13 cellular contexts compared by ENCODE assay signal in genomic region chr6:72418495-72418894, GRCh38.
A peak's percentile ranks its signal among the peaks of the same experiment; 100 is the strongest.
DNase-seq lines count a peak whose midpoint lies in the region; ATAC-seq, FAIRE-seq and TF ChIP-seq lines count a peak whose summit lies in the region.
"Had no signal": no experiment of that assay in that cellular context is flagged by ENCODE, and none has a peak within 500 bp of the region (broad histone marks: within the 10 kb centered on the region; RNA-seq: fewer than 3 reads in every experiment).

No MANE protein-coding gene starts in this region.

- H3K27me3 Mint-ChIP-seq in brain = peaks cover 5% of the 10 kb centered on the region

- H3K9me3 Mint-ChIP-seq in brain = no peaks in the 10 kb centered on the region

- H3F3A ChIP-seq in PC-3 (ENCODE audit: low read length, unreplicated experiment) = no peaks in the 10 kb centered on the region

- no TSS peak for BruUV-seq in PC-3 (replicated peaks; lab: Mats Ljungman, UMichigan)

- CTCF ChIA-PET in AG04449 (lab: Yijun Ruan, JAX) = interaction anchor here (1.0 to 18.4 kb wide), 7 partner anchors 115 to 219 kb away, joined by 3 to 430 read pairs (median 5); partner anchors contain the start of gene KCNQ5
- CTCF ChIA-PET in PC-3 (lab: Charles Lee) = no interaction called here

- H3K4me3 ChIP-seq in AG04449 (ENCODE audit: low read depth, low read length) (no peak overlapping the region), keratinocyte (ENCODE audit: control insufficient read depth in 2 of 3, extremely low read depth in 1 of 3, insufficient read depth in 2 of 3, low read depth in 1 of 3, low read length in 3 of 3) (no peak overlapping the region), PC-3 (ENCODE audit: low read length) (no peak overlapping the region)

- peak; percentile 32 for FAIRE-seq in keratinocyte (lab: Jason Lieb, UNC)
- FAIRE-seq: G401.6 had no signal

- H3K9me1 ChIP-seq in keratinocyte (ENCODE audit: control insufficient read depth, extremely low read depth, insufficient read depth, low read length) = no peaks in the 10 kb centered on the region

- POLR2A ChIA-PET in AG04449 (lab: Yijun Ruan, JAX) = interaction anchor here (1.2 kb wide), 1 partner anchor 162 kb away, joined by 5 read pairs; no protein-coding TSS in a partner anchor
- POLR2A ChIA-PET in PC-3 (lab: Charles Lee; ENCODE audit: unreplicated experiment) = no interaction called here

- H3K9me2 ChIP-seq in PC-3 (replicated peaks; ENCODE audit: low read length) = no peaks in the 10 kb centered on the region

- peak overlapping the region in 4 of 5 experiments; percentile 1 to 88 (median 44) for H3K27ac Mint-ChIP-seq in brain

- H3K4me1 ChIP-seq in keratinocyte (ENCODE audit: control insufficient read depth, extremely low read depth, insufficient read depth, low read length) (peaks cover 17% of the 10 kb centered on the region), PC-3 (ENCODE audit: insufficient read depth, low read length) (peaks cover 7% of the 10 kb centered on the region)

- no peak for ATAC-seq in GM18909 (IDR thresholded peaks at IDR 0.05; ENCODE audit: poor library complexity, unreplicated experiment)
- ATAC-seq in PC-3 = no peak

- dilution Hi-C loops in keratinocyte (cut with MboI; ENCODE audit: extremely low pct_ligation_motif_present, low sequenced_read_pairs) = no loop called here

- intact Hi-C loops in PC-3 (cut with micrococcal nuclease) = no loop called here

- H3K36me3 Mint-ChIP-seq in brain = no peaks in the 10 kb centered on the region

- no peak overlapping the region for H3K27ac ChIP-seq in keratinocyte (ENCODE audit: control insufficient read depth, insufficient read depth, low read length)
- no peak overlapping the region for H3K27ac ChIP-seq in PC-3 (ENCODE audit: low read length)

- no peak for TF ChIP-seq CTCF in AG04449 (IDR thresholded peaks at IDR 0.05; ENCODE audit: insufficient read depth, low read length, missing control alignments)
- no peak for TF ChIP-seq CTCF in brain (conservative IDR thresholded peaks at IDR 0.05)
- TF ChIP-seq CTCF in keratinocyte (optimal IDR thresholded peaks at IDR 0.05 in 1 of 3, IDR thresholded peaks at IDR 0.05 in 1 of 3, conservative IDR thresholded peaks at IDR 0.05 in 1 of 3; ENCODE audit: extremely low read depth in 1 of 3, insufficient read depth in 2 of 3, low read length in 3 of 3) = no peak
- TF ChIP-seq CTCF in PC-3 (conservative IDR thresholded peaks at IDR 0.05; ENCODE audit: low read depth, low read length) = no peak

- H3K9me3 ChIP-seq in keratinocyte (ENCODE audit: control insufficient read depth, low read depth, low read length) (no peaks in the 10 kb centered on the region), PC-3 (ENCODE audit: low read length) (no peaks in the 10 kb centered on the region)

- H3K27me3 ChIP-seq in keratinocyte (ENCODE audit: control insufficient read depth, extremely low read depth, insufficient read depth, low read length) (no peaks in the 10 kb centered on the region), PC-3 (ENCODE audit: low read length) (no peaks in the 10 kb centered on the region)

- H3K9ac ChIP-seq in keratinocyte (ENCODE audit: control insufficient read depth, extremely low read depth, insufficient read depth, low read length) (no peak overlapping the region), PC-3 (ENCODE audit: low read length) (no peak overlapping the region)

- H3K79me2 ChIP-seq in keratinocyte (ENCODE audit: control insufficient read depth, insufficient read depth, low read length) = no peaks in the 10 kb centered on the region
- H3K79me2 ChIP-seq in PC-3 (ENCODE audit: low read length) = no peaks in the 10 kb centered on the region

- no peaks in the 10 kb centered on the region for H3K36me3 ChIP-seq in keratinocyte (ENCODE audit: control insufficient read depth in 2 of 2, extremely low read depth in 1 of 2, insufficient read depth in 2 of 2, low read length in 2 of 2)
- no peaks in the 10 kb centered on the region for H3K36me3 ChIP-seq in PC-3 (ENCODE audit: low read depth, low read length)

- H2AFZ ChIP-seq in keratinocyte (ENCODE audit: control insufficient read depth, low read length) (peak overlapping the region; percentile 57), PC-3 (ENCODE audit: low read length) (no peak overlapping the region)

- H3K4me3 Mint-ChIP-seq in brain = peak overlapping the region in 1 of 5 experiments; percentile 3

- DNase-seq in AG04449 (ENCODE audit: low read depth, low spot score) (peak; percentile 63), HS-27A (ENCODE audit: low read depth) (peak; percentile 59), keratinocyte (ENCODE audit: low read depth, low spot score) (no peak), PC-3 (no peak), DMS153 (lab: John Stamatoyannopoulos, UW) (no peak)
- DNase-seq in activated T-cell treated with anti-CD3 and anti-CD28 coated beads, Interleukin-2, amount 50 U/mL, for 48 hours = no peak
- DNase-seq: ACHN, KG1, kidney glomerular epithelial cell, NCI-H2227 treated with DMSO at 0.1 percent for 48 hours had no signal

- H4K20me1 ChIP-seq in keratinocyte (ENCODE audit: control insufficient read depth, extremely low read depth, insufficient read depth, low read length) (no peaks in the 10 kb centered on the region), PC-3 (ENCODE audit: low read length) (no peaks in the 10 kb centered on the region)

- peaks cover 40% of the 10 kb centered on the region for H3K4me1 Mint-ChIP-seq in brain

- H3K4me2 ChIP-seq in keratinocyte (ENCODE audit: control insufficient read depth, extremely low read depth, insufficient read depth, low read depth, low read length) = no peak overlapping the region
- H3K4me2 ChIP-seq in PC-3 (ENCODE audit: low read length) = no peak overlapping the region

Comparison
In these comparisons a context has a peak if more than half of its experiments do, and no peak if none do; other contexts are left out.
1. DNase-seq: peak in AG04449 (single experiment) and HS-27A (single experiment); none in keratinocyte (single experiment), activated T-cell treated with anti-CD3 and anti-CD28 coated beads, Interleukin-2, amount 50 U/mL, for 48 hours (0 of 2), PC-3 (single experiment) and DMS153 (single experiment).